ENCODE assay signal across 8 cellular contexts in genomic region chr6:145814501-145815350, GRCh38. TPM values are rescaled to one million over a fixed set of nuclear protein-coding genes. Genes with fewer than 3 reads are reported as not detected.
A peak's percentile ranks its signal among the peaks of the same experiment; 100 is the strongest.
DNase-seq lines count a peak whose midpoint lies in the region; ATAC-seq and TF ChIP-seq lines count a peak whose summit lies in the region.

Gene FBXO30, minus strand, starts transcription at chr6:145814795. Its CDS starts 8,390 bp downstream, at chr6:145806405.

- H3K27ac ChIP-seq in HUES64 (ENCODE audit: low read depth, low read length) (peak within 1 kb of the TSS; percentile 97), OCI-LY3 (ENCODE audit: low read length) (peak within 1 kb of the TSS; percentile 48), esophagus (ENCODE audit: low read depth in 2 of 2, low read length in 1 of 2) (peak within 1 kb of the TSS; percentile 95 to 96), muscle layer of colon (ENCODE audit: low read depth, low read length) (peak within 1 kb of the TSS; percentile 97)

- H3K79me2 ChIP-seq in OCI-LY3 (ENCODE audit: low read length) = peaks cover 34% of the 10 kb centered on the region

- H3K36me3 ChIP-seq in HUES64 (ENCODE audit: insufficient read depth, low read length) (no peaks in the 10 kb centered on the region; the same call in 1 of the 2 replicates), OCI-LY3 (replicated peaks; ENCODE audit: low read depth, low read length) (no peaks in the 10 kb centered on the region), esophagus (ENCODE audit: control insufficient read depth in 2 of 2, insufficient read depth in 2 of 2, low read length in 1 of 2) (no peaks in the 10 kb centered on the region), muscle layer of colon (ENCODE audit: insufficient read depth, low read length) (no peaks in the 10 kb centered on the region)

- H3K27me3 ChIP-seq in HUES64 (ENCODE audit: insufficient read depth, low read length) (no peaks in the 10 kb centered on the region), OCI-LY3 (ENCODE audit: low read depth, low read length) (no peaks in the 10 kb centered on the region), esophagus (ENCODE audit: control insufficient read depth in 1 of 2, insufficient read depth in 2 of 2, low read length in 2 of 2) (no peaks in the 10 kb centered on the region), muscle layer of colon (ENCODE audit: control insufficient read depth in 1 of 2, insufficient read depth in 2 of 2, low read length in 2 of 2) (no peaks in the 10 kb centered on the region)

- peak; percentile 77 for DNase-seq in DMS 273 treated with DMSO at 0.1 percent for 48 hours (lab: John Stamatoyannopoulos, UW)
- DNase-seq in activated T-cell treated with anti-CD3 and anti-CD28 coated beads, Interleukin-2, amount 50 U/mL, for 1 hour = peak; percentile 94
- peak; percentile 62 for DNase-seq in stimulated activated CD8-positive, alpha-beta memory T cell treated with anti-CD3 and anti-CD28 coated beads, Interleukin-7, amount 100 ng/mL, for 24 hours (ENCODE audit: low read depth)

- under 1% methylated on average over 90 of the region's 91 CpGs for WGBS in HUES64
- WGBS in esophagus, 2 donors = 0% methylated on average over 84 to 91 of the region's 91 CpGs

- H3K9ac ChIP-seq in HUES64 (ENCODE audit: low read depth, low read length) (peak within 1 kb of the TSS; percentile 91), OCI-LY3 (ENCODE audit: low read length) (peak within 1 kb of the TSS; percentile 94), muscle layer of colon (ENCODE audit: low read length) (peak within 1 kb of the TSS; percentile 99)

- H3K4me1 ChIP-seq in HUES64 (ENCODE audit: insufficient read depth, low read length) (peaks cover 37% of the 10 kb centered on the region), OCI-LY3 (ENCODE audit: low read length) (peaks cover 13% of the 10 kb centered on the region; the same call in 1 of the 2 replicates), esophagus (ENCODE audit: control insufficient read depth in 2 of 2, insufficient read depth in 2 of 2, low read length in 1 of 2) (peaks cover 0 to 2% of the 10 kb centered on the region in 2 donors), muscle layer of colon (ENCODE audit: insufficient read depth, low read length) (peaks cover 25% of the 10 kb centered on the region)

- H3K4me2 ChIP-seq in OCI-LY3 (ENCODE audit: low read length) = peak within 1 kb of the TSS; percentile 83

- no peaks in the 10 kb centered on the region for H4K20me1 ChIP-seq in OCI-LY3 (ENCODE audit: insufficient read depth, low read length)

- peak within 1 kb of the TSS; percentile 75 for H2AFZ ChIP-seq in OCI-LY3 (ENCODE audit: low read depth, low read length)

- no peak for TF ChIP-seq CTCF in OCI-LY3 (IDR thresholded peaks at IDR 0.05; ENCODE audit: low read depth, low read length)

- H3K4me3 ChIP-seq in HUES64 (ENCODE audit: low read length) (peak within 1 kb of the TSS; percentile 84), OCI-LY3 (ENCODE audit: low read length) (peak within 1 kb of the TSS; percentile 99), esophagus (ENCODE audit: low read depth in 1 of 2, low read length in 2 of 2) (peak within 1 kb of the TSS; percentile 88 to 97), muscle layer of colon (ENCODE audit: low read depth in 1 of 2, low read length in 2 of 2) (peak within 1 kb of the TSS; percentile 71 to 84)

- peak; percentile 72 for ATAC-seq in GM21515 (IDR thresholded peaks at IDR 0.05; ENCODE audit: unreplicated experiment)

- H3K9me3 ChIP-seq in HUES64 (ENCODE audit: insufficient read depth, low read depth, low read length) (no peaks in the 10 kb centered on the region), OCI-LY3 (ENCODE audit: insufficient read depth, low read length) (no peaks in the 10 kb centered on the region), esophagus (ENCODE audit: control insufficient read depth in 2 of 2, insufficient read depth in 1 of 2, low read depth in 1 of 2, low read length in 1 of 2) (no peaks in the 10 kb centered on the region), muscle layer of colon (ENCODE audit: low read length) (no peaks in the 10 kb centered on the region)

RNA-seq across cellular contexts. Expression of gene FBXO30, which starts in this region (rescaled TPM):
- polyA plus RNA-seq in HUES64 (2013, experiment 1 of 2) = 13.0 TPM
- polyA plus RNA-seq in HUES64 (2013, experiment 2 of 2) = 13.0 TPM
- polyA plus RNA-seq in esophagus = 1 to 10 TPM; 3.5 to 4.8 TPM

Comparison
In these comparisons a context has a peak if more than half of its experiments do, and no peak if none do; other contexts are left out.
1. Peak in every context shown above with its lines: DNase-seq, ATAC-seq, H3K4me3 ChIP-seq and H3K27ac ChIP-seq.